17 cellular contexts compared by ENCODE assay signal in the genomic region with DNA sequence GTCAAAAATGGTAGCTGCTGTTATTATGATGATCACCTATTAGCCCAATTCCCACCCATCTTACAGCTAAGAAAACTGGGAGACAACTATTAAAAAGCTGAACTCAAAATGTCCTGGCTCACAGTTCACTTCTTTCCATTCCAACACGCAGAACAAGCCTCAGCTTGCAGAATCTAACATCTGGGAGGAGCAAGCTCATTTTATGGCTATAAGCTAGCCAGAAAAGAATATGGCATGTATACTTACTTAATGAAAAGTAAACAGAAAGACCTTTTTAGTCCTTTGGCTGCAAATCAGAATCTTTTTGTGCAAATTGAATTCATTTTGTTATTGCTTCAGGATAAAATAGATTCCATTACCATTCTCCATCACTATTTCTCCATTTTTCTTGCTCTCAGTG. TPM values are rescaled to one million over a fixed set of nuclear protein-coding genes. Genes with fewer than 3 reads are reported as not detected.
DNase-seq lines count a peak whose midpoint lies in the region; ATAC-seq and TF ChIP-seq lines count a peak whose summit lies in the region.
"Had no signal": no experiment of that assay in that cellular context is flagged by ENCODE, and none has a peak within 500 bp of the region (broad histone marks: within the 10 kb centered on the region; RNA-seq: fewer than 3 reads in every experiment).

No MANE protein-coding gene starts in this region.

- no peak for ATAC-seq in activated naive CD4-positive, alpha-beta T cell treated with anti-CD3 and anti-CD28 coated beads, Interleukin-2, amount 50 U/mL, for 72 hours

- POLR2A ChIA-PET in MCF 10A (lab: Yijun Ruan, JAX): interaction anchor here (0.8 kb wide), 1 partner anchor 8 kb away, joined by 3 read pairs; no protein-coding TSS in a partner anchor

- no TSS peak for BruUV-seq in MCF 10A (replicated peaks; lab: Mats Ljungman, UMichigan)

- H3K27me3 Mint-ChIP-seq in MCF 10A (ENCODE audit: insufficient read depth, unreplicated experiment): no peaks in the 10 kb centered on the region

- H2AFZ ChIP-seq in smooth muscle cell (ENCODE audit: low read depth): no peak overlapping the region

- WGBS in esophagus squamous epithelium, 2 donors: 38 to 41% methylated on average over 1 of the region's 1 CpG
- 62% methylated on average over 1 of the region's 1 CpG for WGBS in smooth muscle cell (ENCODE audit: low lambda C conversion rate)

- H3K9me3 Mint-ChIP-seq in MCF 10A (ENCODE audit: unreplicated experiment): peaks cover 7% of the 10 kb centered on the region
- H3K9me3 Mint-ChIP-seq in activated naive CD4-positive, alpha-beta T cell treated with anti-CD3 and anti-CD28 coated beads, Interleukin-2, amount 50 U/mL, for 72 hours: no peaks in the 10 kb centered on the region
- H3K9me3 Mint-ChIP-seq: IgD-negative memory B cell had no signal

- H3K9me3 ChIP-seq in breast epithelium: no peaks in the 10 kb centered on the region
- peaks cover 28% of the 10 kb centered on the region for H3K9me3 ChIP-seq in adipocyte (ENCODE audit: control insufficient read depth, low read length)
- H3K9me3 ChIP-seq in esophagus squamous epithelium: no peaks in the 10 kb centered on the region
- H3K9me3 ChIP-seq in smooth muscle cell (replicated peaks; ENCODE audit: low read depth): no peaks in the 10 kb centered on the region

- peaks cover 6% of the 10 kb centered on the region for H3K4me1 Mint-ChIP-seq in MCF 10A (ENCODE audit: insufficient read depth, unreplicated experiment)
- H3K4me1 Mint-ChIP-seq: B cell, IgD-negative memory B cell had no signal

- H3K79me2 ChIP-seq in smooth muscle cell (ENCODE audit: low read depth): no peaks in the 10 kb centered on the region

- CTCF ChIA-PET in MCF 10A (lab: Yijun Ruan, JAX): interaction anchor here (0.7 to 1.1 kb wide), 2 partner anchors 17 to 39 kb away, joined by 3 read pairs; no protein-coding TSS in a partner anchor

- no peak overlapping the region for H3K27ac ChIP-seq in breast epithelium
- H3K27ac ChIP-seq in esophagus squamous epithelium: peak overlapping the region in 3 of 4 donors; percentile 35 to 68 (median 49)
- H3K27ac ChIP-seq in smooth muscle cell (ENCODE audit: low read depth): peak overlapping the region; percentile 35

- no peak overlapping the region for H3K4me3 Mint-ChIP-seq in MCF 10A (ENCODE audit: unreplicated experiment)
- H3K4me3 Mint-ChIP-seq: B cell, IgD-negative memory B cell had no signal

- H3K27ac Mint-ChIP-seq in MCF 10A (ENCODE audit: low read depth, unreplicated experiment): no peak overlapping the region
- H3K27ac Mint-ChIP-seq in activated naive CD4-positive, alpha-beta T cell treated with anti-CD3 and anti-CD28 coated beads, Interleukin-2, amount 50 U/mL, for 72 hours: no peak overlapping the region
- H3K27ac Mint-ChIP-seq: B cell, IgD-negative memory B cell had no signal

- peak; percentile 40 for DNase-seq in MCF 10A (ENCODE audit: unreplicated experiment)
- no peak for DNase-seq in breast epithelium (ENCODE audit: low spot score in 2 of 2)
- peak; percentile 14 for DNase-seq in adipocyte (ENCODE audit: low read depth)
- no peak for DNase-seq in esophagus squamous epithelium (lab: John Stamatoyannopoulos, UW)
- no peak for DNase-seq in smooth muscle cell (lab: John Stamatoyannopoulos, UW; ENCODE audit: unreplicated experiment)
- no peak for DNase-seq in NCI-H187 (lab: John Stamatoyannopoulos, UW)
- no peak for DNase-seq in activated naive CD4-positive, alpha-beta T cell treated with anti-CD3 and anti-CD28 coated beads, Interleukin-2, amount 50 U/mL, for 72 hours (ENCODE audit: low spot score in 2 of 2)
- DNase-seq in NCI-H1694 (lab: John Stamatoyannopoulos, UW): no peak
- DNase-seq: DMS53; GDM1; MV-4-11; NCI-H1930; NCI-H2171; NCI-H526; NK-92 treated with Interleukin-12 subunit alpha and Interleukin-12 subunit beta, amount 100 ng/mL, for 24 hours had no signal

- H3F3A ChIP-seq in smooth muscle cell (ENCODE audit: low read depth): no peaks in the 10 kb centered on the region

- TF ChIP-seq CTCF in MCF 10A (IDR thresholded peaks at IDR 0.05; ENCODE audit: unreplicated experiment): no peak
- no peak for TF ChIP-seq CTCF in breast epithelium (IDR thresholded peaks at IDR 0.05)
- no peak for TF ChIP-seq CTCF in esophagus squamous epithelium (IDR thresholded peaks at IDR 0.05)
- no peak for TF ChIP-seq CTCF in smooth muscle cell (IDR thresholded peaks at IDR 0.05; ENCODE audit: borderline replicate concordance, insufficient read depth, poor library complexity, severe bottlenecking)

- no peaks in the 10 kb centered on the region for H3K4me1 ChIP-seq in breast epithelium
- H3K4me1 ChIP-seq in adipocyte (ENCODE audit: control insufficient read depth, insufficient read depth, low read length): no peaks in the 10 kb centered on the region
- peaks cover 0 to 22% (median 0%) of the 10 kb centered on the region in 3 donors for H3K4me1 ChIP-seq in esophagus squamous epithelium
- H3K4me1 ChIP-seq in smooth muscle cell (ENCODE audit: low read depth): peaks cover 3% of the 10 kb centered on the region

- intact Hi-C loops in MCF 10A (cut with micrococcal nuclease): no loop called here
- intact Hi-C loops in breast epithelium (cut with DNase I; ENCODE audit: low total_unique reads): no loop called here
- intact Hi-C loops in esophagus squamous epithelium (cut with DNase I): no loop called here

- no peaks in the 10 kb centered on the region for H3K36me3 Mint-ChIP-seq in MCF 10A (ENCODE audit: insufficient read depth, unreplicated experiment)
- no peaks in the 10 kb centered on the region for H3K36me3 Mint-ChIP-seq in activated naive CD4-positive, alpha-beta T cell treated with anti-CD3 and anti-CD28 coated beads, Interleukin-2, amount 50 U/mL, for 72 hours
- H3K36me3 Mint-ChIP-seq: IgD-negative memory B cell had no signal

- H3K9ac ChIP-seq in adipocyte (ENCODE audit: low read length) (no peak overlapping the region), smooth muscle cell (ENCODE audit: low read depth) (no peak overlapping the region)

- H3K4me3 ChIP-seq in breast epithelium: no peak overlapping the region
- no peak overlapping the region for H3K4me3 ChIP-seq in adipocyte (ENCODE audit: low read length)
- no peak overlapping the region for H3K4me3 ChIP-seq in esophagus squamous epithelium
- no peak overlapping the region for H3K4me3 ChIP-seq in smooth muscle cell

- no peak overlapping the region for H3K4me2 ChIP-seq in smooth muscle cell

- no peaks in the 10 kb centered on the region for H4K20me1 ChIP-seq in smooth muscle cell (ENCODE audit: low read depth)

- H3K27me3 ChIP-seq in breast epithelium: no peaks in the 10 kb centered on the region
- H3K27me3 ChIP-seq in adipocyte (replicated peaks; ENCODE audit: control insufficient read depth, insufficient read depth, low read length): no peaks in the 10 kb centered on the region
- no peaks in the 10 kb centered on the region for H3K27me3 ChIP-seq in esophagus squamous epithelium
- no peaks in the 10 kb centered on the region for H3K27me3 ChIP-seq in smooth muscle cell (ENCODE audit: low read depth)

- H3K36me3 ChIP-seq in breast epithelium (no peaks in the 10 kb centered on the region), adipocyte (ENCODE audit: control insufficient read depth, insufficient read depth, low read length, severe bottlenecking) (no peaks in the 10 kb centered on the region), esophagus squamous epithelium (no peaks in the 10 kb centered on the region), smooth muscle cell (ENCODE audit: low read depth) (no peaks in the 10 kb centered on the region)

- TF ChIP-seq POLR2A in breast epithelium (IDR thresholded peaks at IDR 0.05) (no peak), esophagus squamous epithelium (IDR thresholded peaks at IDR 0.05) (no peak)

RNA-seq across cellular contexts. Expression of a gene that starts 34.8 kb away (rescaled TPM):
- total RNA-seq in MCF 10A (2022) (1.1 and 1.5 TPM in 2 replicates), breast epithelium (1 to 10 TPM in 2 of 3 donors, under 1 TPM in 1; 0.44 to 3.3 (median 2.4) TPM), esophagus squamous epithelium (10 to 100 TPM in 3 of 4 donors, 1 to 10 TPM in 1; 9.8 to 15.5 (median 10.8) TPM), smooth muscle cell (9.0 and 11.6 TPM in 2 replicates)
- polyA plus RNA-seq in smooth muscle cell: 5.5 and 7.9 TPM in 2 replicates
- total RNA-seq in activated naive CD4-positive, alpha-beta T cell treated with anti-CD3 and anti-CD28 coated beads, Interleukin-2, amount 50 U/mL, for 72 hours: 1 to 10 TPM; 2.6 to 2.7 TPM

Comparison
In these comparisons a context has a peak if more than half of its experiments do, and no peak if none do; other contexts are left out.
1. DNase-seq: peak in MCF 10A (single experiment) and adipocyte (single experiment); none in breast epithelium (0 of 2), esophagus squamous epithelium (single experiment), smooth muscle cell (single experiment), NCI-H187 (0 of 2), activated naive CD4-positive, alpha-beta T cell treated with anti-CD3 and anti-CD28 coated beads, Interleukin-2, amount 50 U/mL, for 72 hours (0 of 2) and NCI-H1694 (single experiment).
2. H3K27ac ChIP-seq: peak in esophagus squamous epithelium (3 of 4) and smooth muscle cell (single experiment); none in breast epithelium (0 of 2).